ENCODE assay signal across 8 cellular contexts in genomic region chr7:30290317-30290716, GRCh38. TPM values are rescaled to one million over a fixed set of nuclear protein-coding genes. Genes with fewer than 3 reads are reported as not detected.
DNase-seq lines count a peak whose midpoint lies in the region; ATAC-seq lines count a peak whose summit lies in the region.
"Not testable (repeated sequence)": the region's sequence is repeated elsewhere in the genome, so short reads cannot be mapped to it uniquely, and the experiment has no call there.

No MANE protein-coding gene starts in this region.

- ATAC-seq in HG03039 (IDR thresholded peaks at IDR 0.05; ENCODE audit: unreplicated experiment), result peak; percentile 40
- peak; percentile 46 for ATAC-seq in activated naive CD8-positive, alpha-beta T cell treated with anti-CD3 and anti-CD28 coated beads, Interleukin-2, amount 50 U/mL, for 24 hours

- H4K12ac ChIP-seq in trophoblast cell (ENCODE audit: low read depth, low read length), result not testable (repeated sequence)

- not testable (repeated sequence) for H3K79me1 ChIP-seq in trophoblast cell (ENCODE audit: low read length)

- H3K9me3 ChIP-seq in trophoblast cell (ENCODE audit: insufficient read depth, low read depth, low read length), result not testable (repeated sequence)

- DNase-seq in ACHN (peak; percentile 68), ELR (ENCODE audit: low read depth) (peak; percentile 54), MV-4-11 (lab: John Stamatoyannopoulos, UW) (peak; percentile 22), SKM-1 (lab: John Stamatoyannopoulos, UW; ENCODE audit: unreplicated experiment) (peak; percentile 38), glomerular visceral epithelial cell (ENCODE audit: extremely low spot score) (peak; percentile 48), trophoblast cell (peak; percentile 8 to 31)
- DNase-seq in activated naive CD8-positive, alpha-beta T cell treated with anti-CD3 and anti-CD28 coated beads, Interleukin-2, amount 50 U/mL, for 24 hours, result not testable (repeated sequence)

- not testable (repeated sequence) for H3K18ac ChIP-seq in trophoblast cell (ENCODE audit: low read length)

- not testable (repeated sequence) for H3K4ac ChIP-seq in trophoblast cell (ENCODE audit: low read depth, low read length)

- H4K8ac ChIP-seq in trophoblast cell (ENCODE audit: low read depth, low read length), result not testable (repeated sequence)

- in situ Hi-C loops in ACHN (cut with HindIII; ENCODE audit: low pct_ligation_motif_present, low pct_unique_long_range_greater_than_20kb, low sequenced_read_pairs), result not testable (repeated sequence)

- H3K4me3 ChIP-seq in trophoblast cell (ENCODE audit: low read depth, low read length), result not testable (repeated sequence)

- H3K14ac ChIP-seq in trophoblast cell (ENCODE audit: low read length), result not testable (repeated sequence)

- not testable (repeated sequence) for H2BK12ac ChIP-seq in trophoblast cell (ENCODE audit: low read length)

- H3K4me2 ChIP-seq in trophoblast cell (ENCODE audit: low read length), result not testable (repeated sequence)

- not testable (repeated sequence) for H3K79me2 ChIP-seq in trophoblast cell (ENCODE audit: control insufficient read depth, insufficient read depth, low read length, poor library complexity)

- H3K23ac ChIP-seq in trophoblast cell (ENCODE audit: low read length), result not testable (repeated sequence)

- not testable (repeated sequence) for H3K4me1 ChIP-seq in trophoblast cell (ENCODE audit: control insufficient read depth in 1 of 2, insufficient read depth in 2 of 2, low read length in 2 of 2)

- not testable (repeated sequence) for H3K27ac Mint-ChIP-seq in activated naive CD8-positive, alpha-beta T cell treated with anti-CD3 and anti-CD28 coated beads, Interleukin-2, amount 50 U/mL, for 24 hours

- H2BK120ac ChIP-seq in trophoblast cell (ENCODE audit: insufficient read depth, low read length, poor library complexity), result not testable (repeated sequence)

- not testable (repeated sequence) for H3K27me3 ChIP-seq in trophoblast cell (ENCODE audit: insufficient read depth, low read length)

- not testable (repeated sequence) for H2BK5ac ChIP-seq in trophoblast cell (ENCODE audit: low read depth, low read length, poor library complexity)

- no CpG with 5 or more reads among the region's 3 CpGs for WGBS in trophoblast cell (ENCODE audit: extremely low coverage, insufficient coverage, insufficient read length)

- not testable (repeated sequence) for H3K9ac ChIP-seq in trophoblast cell (ENCODE audit: low read length)

- not testable (repeated sequence) for H3K4me3 Mint-ChIP-seq in activated naive CD8-positive, alpha-beta T cell treated with anti-CD3 and anti-CD28 coated beads, Interleukin-2, amount 50 U/mL, for 24 hours

- H3K9me3 Mint-ChIP-seq in activated naive CD8-positive, alpha-beta T cell treated with anti-CD3 and anti-CD28 coated beads, Interleukin-2, amount 50 U/mL, for 24 hours, result not testable (repeated sequence)

- H3K36me3 Mint-ChIP-seq in activated naive CD8-positive, alpha-beta T cell treated with anti-CD3 and anti-CD28 coated beads, Interleukin-2, amount 50 U/mL, for 24 hours (ENCODE audit: low read depth), result peaks cover 11% of the 10 kb centered on the region

- H4K91ac ChIP-seq in trophoblast cell (ENCODE audit: low read depth, low read length), result not testable (repeated sequence)

- not testable (repeated sequence) for H2AFZ ChIP-seq in trophoblast cell (ENCODE audit: insufficient read depth, low read length, poor library complexity)

- peak overlapping the region; percentile 14 for H3K27ac ChIP-seq in trophoblast cell (ENCODE audit: low read depth, low read length)

- not testable (repeated sequence) for H2AK5ac ChIP-seq in trophoblast cell (ENCODE audit: low read length)

- H3K27me3 Mint-ChIP-seq in activated naive CD8-positive, alpha-beta T cell treated with anti-CD3 and anti-CD28 coated beads, Interleukin-2, amount 50 U/mL, for 24 hours, result not testable (repeated sequence)

- peaks cover 69% of the 10 kb centered on the region for H3K4me1 Mint-ChIP-seq in activated naive CD8-positive, alpha-beta T cell treated with anti-CD3 and anti-CD28 coated beads, Interleukin-2, amount 50 U/mL, for 24 hours

- not testable (repeated sequence) for H3K36me3 ChIP-seq in trophoblast cell (ENCODE audit: control insufficient read depth in 1 of 2, insufficient read depth in 2 of 2, low read length in 2 of 2)

RNA-seq across cellular contexts. Expression of gene ZNRF2, which starts 5.9 kb away (rescaled TPM):
- 16.3 and 17.2 TPM in 2 replicates for polyA plus RNA-seq in trophoblast cell (2013)
